12 cellular contexts compared by ENCODE assay signal in the genomic region with DNA sequence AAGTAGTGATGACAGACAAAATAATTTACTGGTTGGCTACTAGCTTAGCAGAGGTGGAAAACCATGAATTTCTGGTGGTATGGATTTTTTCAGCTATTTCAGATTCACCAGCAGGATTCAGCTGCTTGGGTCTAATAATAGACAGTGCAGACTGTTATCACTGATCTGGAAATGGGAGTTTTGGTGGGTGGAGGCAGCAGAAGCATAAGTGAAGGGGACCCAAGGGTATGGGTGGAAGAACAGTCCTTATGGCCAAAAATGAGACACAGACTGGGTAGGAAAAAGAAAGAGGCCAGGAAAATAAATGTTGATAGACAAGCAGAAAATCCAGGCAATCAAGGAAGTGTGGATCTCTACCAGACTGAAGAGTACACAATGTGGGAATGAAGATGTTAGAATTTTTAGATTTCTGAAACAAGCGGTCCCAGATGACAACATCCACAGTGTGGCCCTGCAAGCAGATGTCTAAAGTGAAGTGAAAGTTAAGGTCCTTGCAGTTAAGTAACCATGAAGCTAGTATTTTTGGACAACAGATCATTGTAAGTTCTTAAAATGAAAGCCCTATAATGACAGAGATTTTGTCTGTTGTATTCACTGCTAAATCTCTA. TPM values are rescaled to one million over a fixed set of nuclear protein-coding genes. Genes with fewer than 3 reads are reported as not detected.
DNase-seq lines count a peak whose midpoint lies in the region; ATAC-seq, FAIRE-seq and TF ChIP-seq lines count a peak whose summit lies in the region.
"Had no signal": no experiment of that assay in that cellular context is flagged by ENCODE, and none has a peak within 500 bp of the region (broad histone marks: within the 10 kb centered on the region; RNA-seq: fewer than 3 reads in every experiment).

No MANE protein-coding gene starts in this region.

- H3K4me1 Mint-ChIP-seq in central memory CD8-positive, alpha-beta T cell = peaks cover 57% of the 10 kb centered on the region
- peaks cover 10% of the 10 kb centered on the region for H3K4me1 Mint-ChIP-seq in chondrocyte (ENCODE audit: low read depth)

- H3K36me3 Mint-ChIP-seq in central memory CD8-positive, alpha-beta T cell (ENCODE audit: insufficient read depth) = peaks cover 8% of the 10 kb centered on the region
- no peaks in the 10 kb centered on the region for H3K36me3 Mint-ChIP-seq in chondrocyte (ENCODE audit: low read depth)

- no peaks in the 10 kb centered on the region for H3K9me3 Mint-ChIP-seq in central memory CD8-positive, alpha-beta T cell
- peaks cover 3% of the 10 kb centered on the region for H3K9me3 Mint-ChIP-seq in chondrocyte (ENCODE audit: low read depth)

- H3K4me3 ChIP-seq in tibial nerve = no peak overlapping the region

- TF ChIP-seq CTCF in chondrocyte (IDR thresholded peaks at IDR 0.05) = no peak
- no peak for TF ChIP-seq CTCF in tibial nerve (IDR thresholded peaks at IDR 0.05)

- no peak for TF ChIP-seq EP300 in tibial nerve (IDR thresholded peaks at IDR 0.05)

- no peaks in the 10 kb centered on the region for H3K27me3 Mint-ChIP-seq in central memory CD8-positive, alpha-beta T cell
- no peaks in the 10 kb centered on the region for H3K27me3 Mint-ChIP-seq in chondrocyte (ENCODE audit: low read depth)

- FAIRE-seq in GM12892 (lab: Jason Lieb, UNC) = peak; percentile 70

- TF ChIP-seq POLR2A in GM12892 (IDR thresholded peaks at IDR 0.05; ENCODE audit: low read depth, low read length) = no peak
- TF ChIP-seq POLR2A in tibial nerve (IDR thresholded peaks at IDR 0.05) = no peak

- no peaks in the 10 kb centered on the region for H3K36me3 ChIP-seq in tibial nerve

- H3K27me3 ChIP-seq in tibial nerve = no peaks in the 10 kb centered on the region

- peaks cover 0 to 40% (median 11%) of the 10 kb centered on the region in 4 donors for H3K4me1 ChIP-seq in tibial nerve

- H3K9me3 ChIP-seq in tibial nerve = peaks cover 0 to 5% (median 0%) of the 10 kb centered on the region in 4 donors

- 69 to 75% methylated on average over 1 of the region's 1 CpG for WGBS in tibial nerve, 2 donors

- H3K27ac ChIP-seq in tibial nerve = peak overlapping the region in 1 of 4 donors; percentile 34

- H3K4me3 Mint-ChIP-seq in central memory CD8-positive, alpha-beta T cell = no peak overlapping the region
- no peak overlapping the region for H3K4me3 Mint-ChIP-seq in chondrocyte (ENCODE audit: unreplicated experiment)

- DNase-seq in GM12892 (ENCODE audit: insufficient read length) (no peak), NCI-H510A (lab: John Stamatoyannopoulos, UW) (no peak), DMS153 treated with DMSO at 0.1 percent for 48 hours (lab: John Stamatoyannopoulos, UW; ENCODE audit: unreplicated experiment) (no peak), chondrocyte (ENCODE audit: low spot score) (no peak), tibial nerve (ENCODE audit: low spot score in 2 of 2) (no peak)
- no peak for DNase-seq in central memory CD8-positive, alpha-beta T cell (ENCODE audit: low spot score in 2 of 2)
- DNase-seq: cortex of kidney, NCI-H1105 treated with DMSO at 0.1 percent for 48 hours, occipital lobe, SHP77 treated with DMSO at 0.1 percent for 48 hours had no signal

- H3K27ac Mint-ChIP-seq in central memory CD8-positive, alpha-beta T cell (ENCODE audit: low read depth) = peak overlapping the region; percentile 56
- no peak overlapping the region for H3K27ac Mint-ChIP-seq in chondrocyte (ENCODE audit: unreplicated experiment)

- ATAC-seq in GM19467 (IDR thresholded peaks at IDR 0.05; ENCODE audit: unreplicated experiment) = peak; percentile 77
- ATAC-seq in HG03097 (IDR thresholded peaks at IDR 0.05; ENCODE audit: low FRiP score, unreplicated experiment) = peak; percentile 46
- no peak for ATAC-seq in central memory CD8-positive, alpha-beta T cell (replicated peaks; ENCODE audit: extremely low read depth, poor library complexity, severe bottlenecking)

RNA-seq across cellular contexts. Expression of a gene that starts 24.7 kb away (rescaled TPM):
- 7.9 TPM for polyA plus RNA-seq in GM12892 (2012; ENCODE audit: missing spikeins)
- total RNA-seq in chondrocyte = 14.9 to 16.4 TPM (median 16.0 TPM) in 3 replicates
- total RNA-seq in tibial nerve = 10 to 100 TPM; 48.0 to 62.8 (median 61.0) TPM
